Comparison of ENCODE assay signal across 20 cellular contexts in genomic region chr1:208221291-208221622, GRCh38. TPM values are rescaled to one million over a fixed set of nuclear protein-coding genes. Genes with fewer than 3 reads are reported as not detected.
A peak's percentile ranks its signal among the peaks of the same experiment; 100 is the strongest.
DNase-seq lines count a peak whose midpoint lies in the region; ATAC-seq and TF ChIP-seq lines count a peak whose summit lies in the region.
"Had no signal": no experiment of that assay in that cellular context is flagged by ENCODE, and none has a peak within 500 bp of the region (broad histone marks: within the 10 kb centered on the region; RNA-seq: fewer than 3 reads in every experiment).

No MANE protein-coding gene starts in this region.

- no peak for TF ChIP-seq CTCF in PC-9 (conservative IDR thresholded peaks at IDR 0.05)
- TF ChIP-seq CTCF in esophagus muscularis mucosa (IDR thresholded peaks at IDR 0.05), result no peak
- TF ChIP-seq CTCF in psoas muscle (IDR thresholded peaks at IDR 0.05), result no peak

- H3K4me1 Mint-ChIP-seq in CD8-positive, alpha-beta memory T cell, result no peaks in the 10 kb centered on the region
- H3K4me1 Mint-ChIP-seq: activated T-helper 17 cell treated with anti-CD3 and anti-CD28 coated beads, Interleukin-2, amount 50 U/mL, for 72 hours had no signal

- ATAC-seq in psoas muscle, result peak in 3 of 4 donors; percentile 38 to 49 (median 45)
- ATAC-seq: activated T-helper 17 cell treated with anti-CD3 and anti-CD28 coated beads, Interleukin-2, amount 50 U/mL, for 72 hours; GM23338; stimulated activated naive B cell treated with anti-CD40 and anti-IgM and Interleukin-4, amounts not matched to agents 10 μg/mL and 1 μg/mL and 100 μg/mL, for 72 hours had no signal

- peaks cover 0 to 6% (median 0%) of the 10 kb centered on the region in 3 donors for H3K36me3 Mint-ChIP-seq in CD8-positive, alpha-beta memory T cell

- H3K9me2 ChIP-seq in PC-9 (ENCODE audit: insufficient read depth), result no peaks in the 10 kb centered on the region

- BruUV-seq in PC-9 (replicated peaks; lab: Mats Ljungman, UMichigan), result no TSS peak

- H3K9me3 Mint-ChIP-seq in CD8-positive, alpha-beta memory T cell, result no peaks in the 10 kb centered on the region
- H3K9me3 Mint-ChIP-seq: activated T-helper 17 cell treated with anti-CD3 and anti-CD28 coated beads, Interleukin-2, amount 50 U/mL, for 72 hours; CD4-positive, alpha-beta memory T cell; GM23338; mesothelial cell of epicardium; neural progenitor cell; stimulated activated naive B cell treated with anti-CD40 and anti-IgM and Interleukin-4, amounts not matched to agents 10 μg/mL and 1 μg/mL and 100 μg/mL, for 72 hours had no signal

- H3K27me3 ChIP-seq in CD8-positive, alpha-beta memory T cell (ENCODE audit: insufficient read depth, low read length, poor library complexity, severe bottlenecking), result no peaks in the 10 kb centered on the region
- H3K27me3 ChIP-seq in PC-9 (ENCODE audit: insufficient read depth, low read depth), result no peaks in the 10 kb centered on the region
- no peaks in the 10 kb centered on the region for H3K27me3 ChIP-seq in esophagus muscularis mucosa
- no peaks in the 10 kb centered on the region for H3K27me3 ChIP-seq in psoas muscle (ENCODE audit: insufficient read depth in 3 of 3, low read length in 2 of 3)
- no peaks in the 10 kb centered on the region for H3K27me3 ChIP-seq in HAP-1 (ENCODE audit: low read depth)
- H3K27me3 ChIP-seq: cardiac muscle cell, neural progenitor cell had no signal

- H3K27ac Mint-ChIP-seq in CD8-positive, alpha-beta memory T cell, result peak overlapping the region in 1 of 8 donors; percentile 39
- H3K27ac Mint-ChIP-seq: activated T-helper 17 cell treated with anti-CD3 and anti-CD28 coated beads, Interleukin-2, amount 50 U/mL, for 72 hours; CD4-positive, alpha-beta memory T cell; GM23338; stimulated activated naive B cell treated with anti-CD40 and anti-IgM and Interleukin-4, amounts not matched to agents 10 μg/mL and 1 μg/mL and 100 μg/mL, for 72 hours had no signal

- peaks cover 7% of the 10 kb centered on the region for H3K4me1 ChIP-seq in CD8-positive, alpha-beta memory T cell (ENCODE audit: insufficient read depth, low read length)
- H3K4me1 ChIP-seq in PC-9 (replicated peaks; ENCODE audit: insufficient read depth) (peaks cover 59% of the 10 kb centered on the region), esophagus muscularis mucosa (peaks cover 76 to 93% (median 88%) of the 10 kb centered on the region in 4 donors), psoas muscle (peaks cover 55% of the 10 kb centered on the region), HAP-1 (no peaks in the 10 kb centered on the region)

- TF ChIP-seq EP300 in esophagus muscularis mucosa (IDR thresholded peaks at IDR 0.05), result no peak

- H4K20me1 ChIP-seq in PC-9 (ENCODE audit: insufficient read depth), result no peaks in the 10 kb centered on the region

- H3F3A ChIP-seq in PC-9 (ENCODE audit: insufficient read depth, low read depth), result peaks cover 28% of the 10 kb centered on the region

- H3K27me3 Mint-ChIP-seq in CD8-positive, alpha-beta memory T cell, result peaks cover 1 to 18% of the 10 kb centered on the region in 2 donors

- POLR2A ChIA-PET in CD8-positive, alpha-beta memory T cell (lab: Charles Lee), result no interaction called here
- POLR2A ChIA-PET in PC-9 (lab: Charles Lee; ENCODE audit: unreplicated experiment), result interaction anchor here (0.6 to 1.0 kb wide), 4 partner anchors 11 to 520 kb away, joined by 4 to 30 read pairs (median 20); no protein-coding TSS in a partner anchor

- no peak for DNase-seq in CD8-positive, alpha-beta memory T cell
- DNase-seq in PC-9, result no peak
- DNase-seq in esophagus muscularis mucosa (ENCODE audit: extremely low spot score), result no peak
- no peak for DNase-seq in psoas muscle
- DNase-seq in LoVo (ENCODE audit: low spot score), result no peak
- DNase-seq in KG1 (lab: John Stamatoyannopoulos, UW), result no peak
- DNase-seq in NCI-H1694 (lab: John Stamatoyannopoulos, UW), result no peak
- DNase-seq in HAP-1 (ENCODE audit: low spot score in 2 of 2), result no peak
- DNase-seq: activated CD4-positive, CD25-positive, alpha-beta regulatory T cell treated with anti-CD3 and anti-CD28 coated beads, Interleukin-2, amount 50 U/mL, for 72 hours; CD4-positive, alpha-beta memory T cell; NCI-H1930; NCI-H524 treated with DMSO at 0.1 percent for 48 hours; stimulated activated CD4-positive, alpha-beta T cell treated with anti-CD3 and anti-CD28 coated beads, Interleukin-15, amount 100 ng/mL, for 24 hours; stimulated activated naive B cell treated with anti-CD40 and anti-IgM and Interleukin-4, amounts not matched to agents 10 μg/mL and 1 μg/mL and 100 μg/mL, for 72 hours had no signal

- H2AFZ ChIP-seq in PC-9, result no peak overlapping the region
- H2AFZ ChIP-seq: GM23338, neural progenitor cell had no signal

- CTCF ChIA-PET in CD8-positive, alpha-beta memory T cell (lab: Charles Lee), result interaction anchor here (2.2 kb wide), 1 partner anchor 24 kb away, joined by 6 read pairs; no protein-coding TSS in a partner anchor
- CTCF ChIA-PET in PC-9 (lab: Charles Lee), result interaction anchor here (0.6 to 1.4 kb wide), 3 partner anchors 22 to 89 kb away, joined by 3 to 4 read pairs (median 3); partner anchors contain the start of gene PLXNA2

- H3K36me3 ChIP-seq in CD8-positive, alpha-beta memory T cell (ENCODE audit: insufficient read depth, low read length), result no peaks in the 10 kb centered on the region
- H3K36me3 ChIP-seq in PC-9 (ENCODE audit: low read depth), result no peaks in the 10 kb centered on the region; the same call in 1 of the 2 replicates
- H3K36me3 ChIP-seq in esophagus muscularis mucosa, result peaks cover 11 to 15% (median 14%) of the 10 kb centered on the region in 4 donors
- peaks cover 2 to 13% of the 10 kb centered on the region in 2 donors for H3K36me3 ChIP-seq in psoas muscle (ENCODE audit: insufficient read depth in 1 of 2, low read depth in 1 of 2)
- H3K36me3 ChIP-seq in HAP-1 (replicated peaks), result no peaks in the 10 kb centered on the region
- H3K36me3 ChIP-seq: neural progenitor cell had no signal

- H3K4me2 ChIP-seq in PC-9, result peak overlapping the region; percentile 86
- H3K4me2 ChIP-seq: GM23338, neural progenitor cell had no signal

- intact Hi-C loops in PC-9 (cut with micrococcal nuclease; ENCODE audit: unreplicated experiment), result loop anchor here (1.0 kb wide), 4 partner anchors 10 to 37 kb away; no protein-coding TSS in a partner anchor
- intact Hi-C loops in esophagus muscularis mucosa (cut with DNase I), result no loop called here
- intact Hi-C loops in psoas muscle (cut with DNase I), result loop anchor here in 1 of 2 donors (5.0 kb wide), 1 partner anchor 69 kb away; no protein-coding TSS in a partner anchor

- TF ChIP-seq POLR2A in esophagus muscularis mucosa (IDR thresholded peaks at IDR 0.05; ENCODE audit: low read depth), result no peak

- peak overlapping the region; percentile 41 for H3K27ac ChIP-seq in CD8-positive, alpha-beta memory T cell (ENCODE audit: low read depth, low read length)
- H3K27ac ChIP-seq in PC-9 (peak overlapping the region; percentile 91), esophagus muscularis mucosa (replicated peaks in 1 of 4) (peak overlapping the region; percentile 81 to 89 (median 83)), psoas muscle (peak overlapping the region; percentile 79)
- H3K27ac ChIP-seq: neural progenitor cell, SK-N-MC had no signal

- peaks cover 57% of the 10 kb centered on the region for H3K79me2 ChIP-seq in PC-9 (ENCODE audit: low read depth)

- H3K9me3 ChIP-seq in CD8-positive, alpha-beta memory T cell (ENCODE audit: low read length), result no peaks in the 10 kb centered on the region
- H3K9me3 ChIP-seq in PC-9 (ENCODE audit: insufficient read depth, low read depth) (no peaks in the 10 kb centered on the region), esophagus muscularis mucosa (no peaks in the 10 kb centered on the region), psoas muscle (no peaks in the 10 kb centered on the region), HAP-1 (no peaks in the 10 kb centered on the region)

- in situ Hi-C loops in HAP-1 (cut with MboI; ENCODE audit: low sequenced_read_pairs), result no loop called here

- no peak overlapping the region for H3K4me3 ChIP-seq in CD8-positive, alpha-beta memory T cell (ENCODE audit: low read length)
- H3K4me3 ChIP-seq in PC-9, result no peak overlapping the region
- no peak overlapping the region for H3K4me3 ChIP-seq in esophagus muscularis mucosa
- no peak overlapping the region for H3K4me3 ChIP-seq in psoas muscle
- H3K4me3 ChIP-seq in HAP-1, result no peak overlapping the region
- H3K4me3 ChIP-seq: cardiac muscle cell, GM23338, neural progenitor cell, SK-N-MC had no signal

- no peak overlapping the region for H3K4me3 Mint-ChIP-seq in CD8-positive, alpha-beta memory T cell
- H3K4me3 Mint-ChIP-seq: activated T-helper 17 cell treated with anti-CD3 and anti-CD28 coated beads, Interleukin-2, amount 50 U/mL, for 72 hours; CD4-positive, alpha-beta memory T cell; GM23338; mesothelial cell of epicardium; neural progenitor cell; stimulated activated naive B cell treated with anti-CD40 and anti-IgM and Interleukin-4, amounts not matched to agents 10 μg/mL and 1 μg/mL and 100 μg/mL, for 72 hours had no signal

- no CpG with 5 or more reads among the region's 1 CpG for WGBS in esophagus muscularis mucosa
- 24 to 67% (median 30%) methylated on average over 1 of the region's 1 CpG for WGBS in psoas muscle, 3 donors

RNA-seq across cellular contexts. Expression of gene PLXNA2, which starts 22.9 kb away (rescaled TPM):
- total RNA-seq in CD8-positive, alpha-beta memory T cell, result 1 to 10 TPM in 1 of 2 experiments, under 1 TPM in 1; 0.75 to 1.1 TPM
- polyA plus RNA-seq in CD8-positive, alpha-beta memory T cell, result 1.0 TPM
- total RNA-seq in PC-9 (2021), result 10.2 and 15.6 TPM in 2 replicates
- 10 to 100 TPM; 19.8 to 41.6 (median 27.9) TPM for total RNA-seq in esophagus muscularis mucosa
- 10 to 100 TPM; 20.8 to 33.6 (median 22.3) TPM for total RNA-seq in psoas muscle
- 1 to 10 TPM; 4.4 to 4.9 (median 4.7) TPM for polyA plus RNA-seq in psoas muscle

Comparison
In these comparisons a context has a peak if more than half of its experiments do, and no peak if none do; other contexts are left out.
1. H3K27ac ChIP-seq: peak in every context shown above with its lines; median percentile 91 in PC-9; 83 in esophagus muscularis mucosa; 79 in psoas muscle; 41 in CD8-positive, alpha-beta memory T cell.